8 cellular contexts compared by ENCODE assay signal in the genomic region with DNA sequence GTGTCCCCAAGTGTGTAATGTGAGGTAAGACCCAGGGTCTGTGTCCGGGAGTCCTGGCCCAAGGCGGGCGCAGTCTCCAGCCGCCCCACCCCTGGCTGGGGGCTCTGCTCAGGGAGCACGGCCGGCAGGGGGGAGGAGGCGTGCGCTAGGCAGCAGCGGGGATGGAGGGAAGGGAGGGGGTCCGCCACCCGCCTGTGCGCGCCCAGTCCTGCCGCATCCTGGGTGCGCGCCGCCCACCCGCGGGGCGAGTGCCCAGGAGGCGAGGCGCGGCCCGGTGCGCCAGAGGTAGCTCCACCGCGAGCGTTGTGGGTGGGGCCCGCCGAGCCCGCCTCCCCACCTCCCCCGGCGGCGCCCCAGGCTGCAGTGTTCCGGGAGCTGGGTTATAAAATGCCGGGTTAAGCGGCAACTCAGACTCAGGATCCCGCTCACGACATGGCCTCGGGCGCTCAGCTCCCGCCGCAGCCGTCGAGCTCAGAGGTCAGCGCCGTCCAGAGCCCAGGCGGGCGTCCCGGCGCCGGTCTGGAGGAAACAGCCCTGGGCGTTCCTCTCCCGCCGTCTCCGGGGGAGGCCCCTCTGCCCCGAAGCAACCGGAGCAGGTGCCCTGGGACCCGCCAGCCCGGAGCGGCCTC. TPM values are rescaled to one million over a fixed set of nuclear protein-coding genes. Genes with fewer than 3 reads are reported as not detected.
DNase-seq lines count a peak whose midpoint lies in the region; ATAC-seq and TF ChIP-seq lines count a peak whose summit lies in the region.

A gene with protein sequence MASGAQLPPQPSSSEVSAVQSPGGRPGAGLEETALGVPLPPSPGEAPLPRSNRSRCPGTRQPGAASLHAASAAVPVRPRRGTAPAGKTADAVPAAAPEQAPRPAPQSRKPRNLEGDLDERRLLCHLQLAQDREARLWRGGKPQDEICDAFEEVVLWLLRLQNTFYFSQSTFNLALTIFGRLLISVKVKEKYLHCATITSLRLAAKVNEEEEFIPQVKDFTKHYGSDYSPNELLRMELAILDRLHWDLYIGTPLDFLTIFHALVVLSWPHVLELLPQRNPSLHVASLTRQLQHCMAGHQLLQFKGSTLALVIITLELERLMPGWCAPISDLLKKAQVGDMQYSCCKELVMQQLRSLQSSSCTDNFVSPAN (plus strand): TSS at position 363 of the 629 bp plus-strand sequence. CDS start 70 bp downstream, at position 433.

- CTCF ChIA-PET in AG04450 (lab: Charles Lee), result interaction anchor here (1.5 to 2.6 kb wide), 2 partner anchors 10 to 73 kb away, joined by 3 to 14 read pairs; no protein-coding TSS in a partner anchor

- H3K27me3 ChIP-seq in AG04450 (ENCODE audit: control insufficient read depth, insufficient read depth, low read length) (peaks cover 45% of the 10 kb centered on the region), RWPE2 (ENCODE audit: insufficient read depth, poor library complexity, severe bottlenecking) (no peaks in the 10 kb centered on the region), iPS-20b (ENCODE audit: insufficient read depth, low read length) (peaks cover 77% of the 10 kb centered on the region)

- TF ChIP-seq CTCF in AG04450 (IDR thresholded peaks at IDR 0.05; ENCODE audit: low read depth, low read length) (no peak), RWPE2 (IDR thresholded peaks at IDR 0.05; ENCODE audit: poor library complexity, severe bottlenecking) (peak; percentile 39)

- ATAC-seq in GM19455 (IDR thresholded peaks at IDR 0.05; ENCODE audit: unreplicated experiment) (peak; percentile 50), RWPE2 (ENCODE audit: low read depth) (peak; percentile 75)
- ATAC-seq in activated naive CD8-positive, alpha-beta T cell treated with anti-CD3 and anti-CD28 coated beads, Interleukin-2, amount 50 U/mL, for 24 hours, result peak; percentile 79

- no peaks in the 10 kb centered on the region for H3K9me3 Mint-ChIP-seq in activated naive CD8-positive, alpha-beta T cell treated with anti-CD3 and anti-CD28 coated beads, Interleukin-2, amount 50 U/mL, for 24 hours

- H3K4me3 ChIP-seq in AG04450 (ENCODE audit: low read depth, low read length) (peak within 1 kb of the TSS; percentile 35), RWPE2 (ENCODE audit: severe bottlenecking) (peak within 1 kb of the TSS; percentile 34), iPS-20b (ENCODE audit: low read length) (peak within 1 kb of the TSS; percentile 52; the same call in 1 of the 2 replicates)

- H3K4me1 Mint-ChIP-seq in activated naive CD8-positive, alpha-beta T cell treated with anti-CD3 and anti-CD28 coated beads, Interleukin-2, amount 50 U/mL, for 24 hours, result peaks cover 26% of the 10 kb centered on the region

- H3K4me3 Mint-ChIP-seq in activated naive CD8-positive, alpha-beta T cell treated with anti-CD3 and anti-CD28 coated beads, Interleukin-2, amount 50 U/mL, for 24 hours, result peak within 1 kb of the TSS; percentile 71

- H3K9me3 ChIP-seq in AG04450 (ENCODE audit: control insufficient read depth, insufficient read depth, low read length) (peaks cover 4% of the 10 kb centered on the region; the same call in 1 of the 2 replicates), RWPE2 (ENCODE audit: severe bottlenecking) (no peaks in the 10 kb centered on the region), iPS-20b (ENCODE audit: insufficient read depth, low read depth, low read length) (no peaks in the 10 kb centered on the region)

- POLR2A ChIA-PET in AG04450 (lab: Yijun Ruan, JAX), result no interaction called here

- H3K4me1 ChIP-seq in RWPE2 (ENCODE audit: insufficient read depth, poor library complexity, severe bottlenecking) (peaks cover 3% of the 10 kb centered on the region), iPS-20b (ENCODE audit: insufficient read depth, low read length) (no peaks in the 10 kb centered on the region)

- H3K27me3 Mint-ChIP-seq in activated naive CD8-positive, alpha-beta T cell treated with anti-CD3 and anti-CD28 coated beads, Interleukin-2, amount 50 U/mL, for 24 hours, result peaks cover 23% of the 10 kb centered on the region

- H3K27ac ChIP-seq in AG04450 (ENCODE audit: low read depth, low read length), result no peak within 1 kb of the TSS
- H3K27ac ChIP-seq in RWPE2 (ENCODE audit: poor library complexity, severe bottlenecking), result no peak within 1 kb of the TSS
- no peak within 1 kb of the TSS for H3K27ac ChIP-seq in iPS-20b (ENCODE audit: low read length)

- DNase-seq in AG04450 (ENCODE audit: low read depth, low spot score), result no peak
- no peak for DNase-seq in RWPE2 (ENCODE audit: low spot score)
- peak; percentile 55 for DNase-seq in activated naive CD8-positive, alpha-beta T cell treated with anti-CD3 and anti-CD28 coated beads, Interleukin-2, amount 50 U/mL, for 24 hours
- peak; percentile 65 to 69 for DNase-seq in stimulated activated CD4-positive, alpha-beta T cell treated with anti-CD3 and anti-CD28 coated beads, Interleukin-2, amount 100 ng/mL, for 24 hours
- no peak for DNase-seq in inferior parietal cortex (ENCODE audit: extremely low spot score)
- DNase-seq in T1000 (lab: John Stamatoyannopoulos, UW), result no peak

- H3K27ac Mint-ChIP-seq in activated naive CD8-positive, alpha-beta T cell treated with anti-CD3 and anti-CD28 coated beads, Interleukin-2, amount 50 U/mL, for 24 hours, result peak within 1 kb of the TSS; percentile 49

- H3K36me3 ChIP-seq in RWPE2 (ENCODE audit: low read depth) (no peaks in the 10 kb centered on the region), iPS-20b (ENCODE audit: insufficient read depth, low read depth, low read length) (no peaks in the 10 kb centered on the region)

- no peak within 1 kb of the TSS for H3K9ac ChIP-seq in iPS-20b (ENCODE audit: low read depth, low read length)

- H3K36me3 Mint-ChIP-seq in activated naive CD8-positive, alpha-beta T cell treated with anti-CD3 and anti-CD28 coated beads, Interleukin-2, amount 50 U/mL, for 24 hours (ENCODE audit: low read depth), result no peaks in the 10 kb centered on the region

RNA-seq across cellular contexts. Expression of the gene that starts here (rescaled TPM):
- not detected in 2 replicates for polyA plus RNA-seq in AG04450 (2011; rRNA removed)
- not detected in 2 replicates for polyA minus RNA-seq in AG04450 (2011; rRNA and poly(A)+ RNA removed)

Comparison
In these comparisons a context has a peak if more than half of its experiments do, and no peak if none do; other contexts are left out.
1. DNase-seq: peak in activated naive CD8-positive, alpha-beta T cell treated with anti-CD3 and anti-CD28 coated beads, Interleukin-2, amount 50 U/mL, for 24 hours (single experiment) and stimulated activated CD4-positive, alpha-beta T cell treated with anti-CD3 and anti-CD28 coated beads, Interleukin-2, amount 100 ng/mL, for 24 hours (2 of 2); none in AG04450 (single experiment), RWPE2 (single experiment), inferior parietal cortex (single experiment) and T1000 (single experiment).
2. Peak in every context shown above with its lines, with median percentiles within 50 percentile points of each other: H3K4me3 ChIP-seq and ATAC-seq.